18 cellular contexts compared by ENCODE assay signal in genomic region chr11:65297026-65297667, GRCh38. TPM values are rescaled to one million over a fixed set of nuclear protein-coding genes. Genes with fewer than 3 reads are reported as not detected.
DNase-seq lines count a peak whose midpoint lies in the region; ATAC-seq and TF ChIP-seq lines count a peak whose summit lies in the region.
"Had no signal": no experiment of that assay in that cellular context is flagged by ENCODE, and none has a peak within 500 bp of the region (broad histone marks: within the 10 kb centered on the region; RNA-seq: fewer than 3 reads in every experiment).

No MANE protein-coding gene starts in this region.

- intact Hi-C loops in ascending aorta (cut with DNase I) = no loop called here
- intact Hi-C loops in left cardiac atrium (cut with DNase I) = no loop called here
- intact Hi-C loops in posterior vena cava (cut with DNase I) = no loop called here

- ATAC-seq in left cardiac atrium (peak in 1 of 2 donors; percentile 15), GM21737 (IDR thresholded peaks at IDR 0.05; ENCODE audit: unreplicated experiment) (no peak), HG03108 (IDR thresholded peaks at IDR 0.05; ENCODE audit: unreplicated experiment) (no peak)
- ATAC-seq: activated T-helper 17 cell treated with anti-CD3 and anti-CD28 coated beads, Interleukin-2, amount 50 U/mL, for 72 hours; stimulated activated naive B cell treated with anti-CD40 and anti-IgM and Interleukin-4, amounts not matched to agents 10 μg/mL and 1 μg/mL and 100 μg/mL, for 72 hours had no signal

- WGBS in tibial nerve, 2 donors = 71 to 83% methylated on average over 12 of the region's 12 CpGs

- H3K36me3 ChIP-seq in ascending aorta = peaks cover 12 to 19% of the 10 kb centered on the region in 2 donors
- H3K36me3 ChIP-seq in tibial nerve = peaks cover 0 to 40% (median 7%) of the 10 kb centered on the region in 3 donors

- peak overlapping the region; percentile 71 to 82 for H3K27ac ChIP-seq in ascending aorta
- peak overlapping the region in 3 of 4 donors; percentile 24 to 77 (median 75) for H3K27ac ChIP-seq in tibial nerve

- no peaks in the 10 kb centered on the region for H3K9me3 ChIP-seq in ascending aorta
- no peaks in the 10 kb centered on the region for H3K9me3 ChIP-seq in tibial nerve

- TF ChIP-seq CTCF in ascending aorta (IDR thresholded peaks at IDR 0.05) = no peak
- TF ChIP-seq CTCF in tibial nerve (IDR thresholded peaks at IDR 0.05) = no peak

- H3K4me3 ChIP-seq in ascending aorta = no peak overlapping the region
- no peak overlapping the region for H3K4me3 ChIP-seq in tibial nerve

- DNase-seq in ascending aorta (ENCODE audit: low spot score in 2 of 2) (no peak), left cardiac atrium (peak; percentile 56), posterior vena cava (ENCODE audit: low spot score) (peak; percentile 82), tibial nerve (ENCODE audit: low spot score in 2 of 2) (no peak), NOMO-1 (lab: John Stamatoyannopoulos, UW; ENCODE audit: unreplicated experiment in 2 of 2) (no peak), midbrain (lab: John Stamatoyannopoulos, UW) (no peak)
- DNase-seq: AML-193; Calu3; cerebellar nuclear complex; immature natural killer cell; NCI-H2081 treated with DMSO at 0.1 percent for 48 hours; NCI-H748 treated with DMSO at 0.1 percent for 48 hours; RPMI8226; stimulated activated naive B cell treated with anti-CD40 and anti-IgM and Interleukin-4, amounts not matched to agents 10 μg/mL and 1 μg/mL and 100 μg/mL, for 72 hours; T-helper 1 cell had no signal

- H3K27me3 ChIP-seq in ascending aorta = no peaks in the 10 kb centered on the region
- no peaks in the 10 kb centered on the region for H3K27me3 ChIP-seq in tibial nerve

- no peak for TF ChIP-seq POLR2A in tibial nerve (IDR thresholded peaks at IDR 0.05)

- H3K4me1 ChIP-seq in ascending aorta (peaks cover 6 to 18% of the 10 kb centered on the region in 2 donors), tibial nerve (peaks cover 0 to 56% (median 30%) of the 10 kb centered on the region in 4 donors)

- TF ChIP-seq EP300 in tibial nerve (IDR thresholded peaks at IDR 0.05) = no peak

RNA-seq across cellular contexts. Expression of gene CDC42EP2, which starts 17.5 kb away (rescaled TPM):
- total RNA-seq in ascending aorta (20.6 TPM), left cardiac atrium (10 to 100 TPM; 21.7 to 28.9 TPM), posterior vena cava (10 to 100 TPM; 15.7 to 16.2 TPM), tibial nerve (10 to 100 TPM; 10.4 to 39.6 (median 24.9) TPM)

RNA-seq across cellular contexts. Expression of gene POLA2, which starts 35.4 kb away (rescaled TPM):
- total RNA-seq in ascending aorta (27.4 TPM), left cardiac atrium (1 to 10 TPM; 5.3 to 7.3 TPM), posterior vena cava (1 to 10 TPM; 6.0 to 6.1 TPM), tibial nerve (10 to 100 TPM in 2 of 4 donors, 1 to 10 TPM in 2; 3.5 to 13.5 (median 10.0) TPM)

RNA-seq across cellular contexts. Expression of gene DPF2, which starts 36.5 kb away (rescaled TPM):
- total RNA-seq in ascending aorta (70.9 TPM), left cardiac atrium (10 to 100 TPM; 46.7 to 47.7 TPM), posterior vena cava (10 to 100 TPM; 38.2 to 55.6 TPM), tibial nerve (10 to 100 TPM; 44.7 to 47.6 (median 46.2) TPM)

RNA-seq across cellular contexts. Expression of gene TIGD3, which starts 57.4 kb away (rescaled TPM):
- total RNA-seq in ascending aorta (not detected), left cardiac atrium (under 1 TPM in 1 of 2 donors, not detected in 1; 0.12 TPM), posterior vena cava (not detected), tibial nerve (under 1 TPM in 2 of 4 donors, not detected in 2; 0.30 to 0.59 TPM)

Comparison
In these comparisons a context has a peak if more than half of its experiments do, and no peak if none do; other contexts are left out.
1. DNase-seq: peak in left cardiac atrium (single experiment) and posterior vena cava (single experiment); none in ascending aorta (0 of 2), tibial nerve (0 of 2), NOMO-1 (0 of 2) and midbrain (single experiment).